In the genomic region with DNA sequence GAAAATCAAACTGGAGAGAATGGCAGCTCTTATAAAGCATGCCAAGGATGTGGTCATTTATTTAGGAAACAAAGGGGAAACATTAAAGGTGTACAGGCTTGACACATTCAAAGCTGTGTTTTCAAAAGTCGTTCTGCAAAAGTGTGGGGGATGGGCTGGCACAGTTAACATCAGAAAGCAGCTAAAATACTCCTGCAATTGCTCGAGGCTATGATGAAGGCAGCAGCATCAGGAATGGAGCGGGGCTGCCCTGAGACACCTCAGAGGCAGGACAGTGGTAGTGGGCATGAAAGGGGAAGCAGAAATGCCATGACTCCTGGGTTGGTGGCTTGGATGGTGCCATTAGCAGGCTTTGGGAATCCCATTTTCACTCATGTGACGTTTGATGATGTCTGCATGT, we compare ENCODE assay signal across 9 cellular contexts. TPM values are rescaled to one million over a fixed set of nuclear protein-coding genes. Genes with fewer than 3 reads are reported as not detected.
DNase-seq lines count a peak whose midpoint lies in the region; ATAC-seq, FAIRE-seq and TF ChIP-seq lines count a peak whose summit lies in the region.
"Had no signal": no experiment of that assay in that cellular context is flagged by ENCODE, and none has a peak within 500 bp of the region (broad histone marks: within the 10 kb centered on the region; RNA-seq: fewer than 3 reads in every experiment).

No MANE protein-coding gene starts in this region.

- TF ChIP-seq CTCF in cardiac muscle cell (IDR thresholded peaks at IDR 0.05; ENCODE audit: low read depth, low read length) (no peak), HepG2 (CRISPR knock-in tag; IDR thresholded peaks at IDR 0.05) (no peak), transverse colon (IDR thresholded peaks at IDR 0.05) (no peak)

- BruUV-seq in HepG2 (replicated peaks; lab: Mats Ljungman, UMichigan) = TSS peak; percentile 57

- CTCF ChIA-PET in HepG2 (lab: Yijun Ruan, JAX; ENCODE audit: low intra/inter-chr PET ratio, low total read pairs) = no interaction called here

- POLR2A ChIA-PET in HepG2 (lab: Yijun Ruan, JAX) = interaction anchor here (3.0 kb wide), 1 partner anchor 15 kb away, joined by 17 read pairs; no protein-coding TSS in a partner anchor

- H2AFZ ChIP-seq in HepG2 (ENCODE audit: low read length) = no peak overlapping the region

- H3K4me2 ChIP-seq in HepG2 (ENCODE audit: low read depth, low read length) = peak overlapping the region; percentile 97

- FAIRE-seq in HepG2 (lab: Jason Lieb, UNC) = no peak

- in situ Hi-C loops in HepG2 (cut with HindIII; ENCODE audit: extremely low pct_ligation_motif_present, low pct_unique_long_range_greater_than_20kb) (no loop called here), transverse colon (cut with MboI; ENCODE audit: low pct_ligation_motif_present in 1 of 4, low pct_unique_long_range_greater_than_20kb in 1 of 4, low sequenced_read_pairs in 3 of 4) (no loop called here)

- TF ChIP-seq POLR2A in HepG2 (IDR thresholded peaks at IDR 0.05; ENCODE audit: insufficient read depth in 1 of 2, low read depth in 2 of 2, low read length in 2 of 2) (no peak), transverse colon (IDR thresholded peaks at IDR 0.05) (no peak)

- H3K9ac ChIP-seq in HepG2 (ENCODE audit: insufficient read depth, low read depth, low read length) = peak overlapping the region; percentile 90

- TF ChIP-seq EP300 in HepG2 (IDR thresholded peaks at IDR 0.05; ENCODE audit: low read depth in 2 of 2, low read length in 2 of 2) (no peak), HepG2 (CRISPR knock-in tag; IDR thresholded peaks at IDR 0.05; ENCODE audit: borderline replicate concordance) (no peak), transverse colon (IDR thresholded peaks at IDR 0.05; ENCODE audit: low read depth) (no peak)

- H3K27ac ChIP-seq in cardiac muscle cell = no peak overlapping the region
- peak overlapping the region; percentile 93 for H3K27ac ChIP-seq in HepG2 (ENCODE audit: extremely low read length, insufficient read depth, low read length)
- H3K27ac ChIP-seq in transverse colon = peak overlapping the region in 2 of 4 donors; percentile 86 to 97
- H3K27ac ChIP-seq: epithelial cell of prostate had no signal

- ATAC-seq in HepG2 (no peak), HG03097 (IDR thresholded peaks at IDR 0.05; ENCODE audit: low FRiP score, unreplicated experiment) (no peak)

- intact Hi-C loops in cardiac septum (cut with DNase I) (no loop called here), HepG2 (cut with micrococcal nuclease; ENCODE audit: unreplicated experiment) (no loop called here), transverse colon (cut with DNase I; ENCODE audit: low total_unique reads) (no loop called here)

- peak overlapping the region; percentile 98 for H3K4me3 ChIP-seq in cardiac muscle cell
- H3K4me3 ChIP-seq in HepG2 (replicated peaks in 1 of 3; ENCODE audit: insufficient read depth in 1 of 3, low read depth in 2 of 3, low read length in 3 of 3) = peak overlapping the region; percentile 75 to 95 (median 92)
- peak overlapping the region in 3 of 4 donors; percentile 78 to 96 (median 81) for H3K4me3 ChIP-seq in transverse colon

- no peak for TF ChIP-seq RAD21 in HepG2 (CRISPR knock-in tag; IDR thresholded peaks at IDR 0.05)

- H3K79me2 ChIP-seq in HepG2 (ENCODE audit: insufficient read depth, low read length) = peaks cover 35% of the 10 kb centered on the region

- WGBS in HepG2 (ENCODE audit: low lambda C conversion rate) = 10% methylated on average over 4 of the region's 4 CpGs
- WGBS in transverse colon (ENCODE audit: low coverage in 1 of 2), 2 donors = 0 to 7% methylated on average over 1 to 4 of the region's 4 CpGs

- H3K27me3 ChIP-seq in cardiac muscle cell (no peaks in the 10 kb centered on the region), HepG2 (ENCODE audit: control insufficient read depth in 1 of 2, insufficient read depth in 2 of 2, low read length in 2 of 2) (no peaks in the 10 kb centered on the region), transverse colon (no peaks in the 10 kb centered on the region)

- H3K36me3 ChIP-seq in cardiac muscle cell (peaks cover 10% of the 10 kb centered on the region), HepG2 (replicated peaks in 1 of 2; ENCODE audit: control insufficient read depth in 1 of 2, insufficient read depth in 2 of 2, low read length in 2 of 2) (peaks cover 5 to 23% of the 10 kb centered on the region in 2 experiments), transverse colon (no peaks in the 10 kb centered on the region)

- H3K4me1 ChIP-seq in cardiac muscle cell (ENCODE audit: low read depth) (no peaks in the 10 kb centered on the region), HepG2 (ENCODE audit: insufficient read depth, low read length) (peaks cover 43% of the 10 kb centered on the region), transverse colon (peaks cover 5 to 37% (median 32%) of the 10 kb centered on the region in 4 donors)

- H4K20me1 ChIP-seq in HepG2 (ENCODE audit: insufficient read depth, low read length) = no peaks in the 10 kb centered on the region

- H3K9me3 ChIP-seq in cardiac muscle cell (ENCODE audit: low read depth) (no peaks in the 10 kb centered on the region), HepG2 (ENCODE audit: low read length) (no peaks in the 10 kb centered on the region), transverse colon (no peaks in the 10 kb centered on the region)

- no peak for DNase-seq in cardiac muscle cell (ENCODE audit: low read depth in 1 of 2, low spot score in 1 of 2)
- DNase-seq in cardiac septum (ENCODE audit: low spot score) = no peak
- peak; percentile 40 to 41 for DNase-seq in activated T-cell treated with anti-CD3 and anti-CD28 coated beads, Interleukin-2, amount 50 U/mL, for 48 hours
- DNase-seq in HepG2 (ENCODE audit: low spot score) = no peak
- no peak for DNase-seq in transverse colon
- no peak for DNase-seq in SKM-1 treated with dmso at 0.1 percent for 144 hours (lab: John Stamatoyannopoulos, UW; ENCODE audit: unreplicated experiment)
- DNase-seq in COR-L47 (lab: John Stamatoyannopoulos, UW) = no peak

RNA-seq across cellular contexts. Expression of gene NCAPD3, which starts 0.7 kb away (rescaled TPM):
- total RNA-seq in cardiac muscle cell (17.1 and 19.0 TPM in 2 replicates), cardiac septum (17.5 TPM), HepG2 (2016; rRNA removed; fragmentation: Illumina TruSeq; extraction: Trizol) (25.6 and 33.3 TPM in 2 replicates), transverse colon (10 to 100 TPM in 2 of 4 donors, 1 to 10 TPM in 2; 7.0 to 21.3 (median 13.8) TPM)
- polyA plus RNA-seq in cardiac muscle cell (12.6 and 20.8 TPM in 2 replicates), HepG2 (2011; rRNA removed) (18.0 and 20.7 TPM in 2 replicates)
- total RNA-seq in HepG2 (2016; cell fraction: cytosol; rRNA removed; fragmentation: Illumina TruSeq; extraction: Trizol; ENCODE audit: low read depth) = 5.6 and 7.4 TPM in 2 replicates
- total RNA-seq in HepG2 (2016; cell fraction: insoluble cytoplasmic fraction; rRNA removed; fragmentation: Illumina TruSeq; extraction: Trizol) = 25.5 and 31.4 TPM in 2 replicates
- total RNA-seq in HepG2 (2016; cell fraction: membrane; rRNA removed; fragmentation: Illumina TruSeq; extraction: Trizol) = 9.0 and 10.1 TPM in 2 replicates
- 44.8 and 48.3 TPM in 2 replicates for total RNA-seq in HepG2 (2016; cell fraction: nucleus; rRNA removed; fragmentation: Illumina TruSeq; extraction: Trizol)
- 11.8 and 14.9 TPM in 2 replicates for polyA plus RNA-seq in HepG2 (2011; cell fraction: cytosol; rRNA removed)
- polyA plus RNA-seq in HepG2 (2011; cell fraction: nucleus; rRNA removed) = 38.8 and 47.9 TPM in 2 replicates
- polyA plus RNA-seq in HepG2 (2012) = 15.5 and 18.8 TPM in 2 replicates
- 4.1 and 6.4 TPM in 2 replicates for polyA plus RNA-seq in HepG2 (2016; cell fraction: cytosol; fragmentation: Illumina TruSeq; extraction: Trizol; ENCODE audit: low read depth)
- 23.1 and 26.0 TPM in 2 replicates for polyA plus RNA-seq in HepG2 (2016; cell fraction: insoluble cytoplasmic fraction; fragmentation: Illumina TruSeq; extraction: Trizol; ENCODE audit: low read depth)
- polyA plus RNA-seq in HepG2 (2016; cell fraction: membrane; fragmentation: Illumina TruSeq; extraction: Trizol; ENCODE audit: low read depth) = 6.2 and 7.0 TPM in 2 replicates
- 56.6 and 58.9 TPM in 2 replicates for polyA plus RNA-seq in HepG2 (2016; cell fraction: nucleus; fragmentation: Illumina TruSeq; extraction: Trizol; ENCODE audit: insufficient read depth, low read depth)
- 61.3 and 145 TPM in 2 replicates for polyA minus RNA-seq in HepG2 (2011; rRNA and poly(A)+ RNA removed; ENCODE audit: low replicate concordance)
- polyA minus RNA-seq in HepG2 (2011; cell fraction: cytosol; rRNA and poly(A)+ RNA removed) = 10.8 and 18.3 TPM in 2 replicates
- 50.2 and 62.6 TPM in 2 replicates for polyA minus RNA-seq in HepG2 (2011; cell fraction: nucleus; rRNA and poly(A)+ RNA removed)

RNA-seq across cellular contexts. Expression of gene VPS26B, which starts 1.4 kb away (rescaled TPM):
- 49.4 and 56.5 TPM in 2 replicates for total RNA-seq in cardiac muscle cell
- polyA plus RNA-seq in cardiac muscle cell = 43.9 and 46.9 TPM in 2 replicates
- 39.5 TPM for total RNA-seq in cardiac septum
- total RNA-seq in HepG2 (2016; rRNA removed; fragmentation: Illumina TruSeq; extraction: Trizol) = 20.2 and 20.4 TPM in 2 replicates
- 9.3 and 11.8 TPM in 2 replicates for total RNA-seq in HepG2 (2016; cell fraction: cytosol; rRNA removed; fragmentation: Illumina TruSeq; extraction: Trizol; ENCODE audit: low read depth)
- total RNA-seq in HepG2 (2016; cell fraction: insoluble cytoplasmic fraction; rRNA removed; fragmentation: Illumina TruSeq; extraction: Trizol) = 16.6 and 21.1 TPM in 2 replicates
- total RNA-seq in HepG2 (2016; cell fraction: membrane; rRNA removed; fragmentation: Illumina TruSeq; extraction: Trizol) = 20.7 and 24.3 TPM in 2 replicates
- total RNA-seq in HepG2 (2016; cell fraction: nucleus; rRNA removed; fragmentation: Illumina TruSeq; extraction: Trizol) = 18.0 and 24.8 TPM in 2 replicates
- polyA plus RNA-seq in HepG2 (2011; rRNA removed) = 23.2 and 23.6 TPM in 2 replicates
- 18.6 and 19.4 TPM in 2 replicates for polyA plus RNA-seq in HepG2 (2011; cell fraction: cytosol; rRNA removed)
- 49.5 and 51.9 TPM in 2 replicates for polyA plus RNA-seq in HepG2 (2011; cell fraction: nucleus; rRNA removed)
- polyA plus RNA-seq in HepG2 (2012) = 16.9 and 18.9 TPM in 2 replicates
- polyA plus RNA-seq in HepG2 (2016; cell fraction: cytosol; fragmentation: Illumina TruSeq; extraction: Trizol; ENCODE audit: low read depth) = 13.9 and 19.4 TPM in 2 replicates
- 23.1 and 26.7 TPM in 2 replicates for polyA plus RNA-seq in HepG2 (2016; cell fraction: insoluble cytoplasmic fraction; fragmentation: Illumina TruSeq; extraction: Trizol; ENCODE audit: low read depth)
- polyA plus RNA-seq in HepG2 (2016; cell fraction: membrane; fragmentation: Illumina TruSeq; extraction: Trizol; ENCODE audit: low read depth) = 21.1 and 25.1 TPM in 2 replicates
- 41.4 and 44.5 TPM in 2 replicates for polyA plus RNA-seq in HepG2 (2016; cell fraction: nucleus; fragmentation: Illumina TruSeq; extraction: Trizol; ENCODE audit: insufficient read depth, low read depth)
- polyA minus RNA-seq in HepG2 (2011; rRNA and poly(A)+ RNA removed; ENCODE audit: low replicate concordance) = 31.0 and 49.4 TPM in 2 replicates
- 13.7 and 15.0 TPM in 2 replicates for polyA minus RNA-seq in HepG2 (2011; cell fraction: cytosol; rRNA and poly(A)+ RNA removed)
- 28.1 and 32.8 TPM in 2 replicates for polyA minus RNA-seq in HepG2 (2011; cell fraction: nucleus; rRNA and poly(A)+ RNA removed)
- total RNA-seq in transverse colon = 10 to 100 TPM; 32.8 to 49.4 (median 44.6) TPM

RNA-seq across cellular contexts. Expression of gene THYN1, which starts 30.1 kb away (rescaled TPM):
- total RNA-seq in cardiac muscle cell (87.4 and 90.2 TPM in 2 replicates), cardiac septum (32.9 TPM), HepG2 (2016; rRNA removed; fragmentation: Illumina TruSeq; extraction: Trizol) (87.6 and 124 TPM in 2 replicates), transverse colon (10 to 100 TPM; 16.1 to 39.3 (median 33.2) TPM)
- polyA plus RNA-seq in cardiac muscle cell (123 and 145 TPM in 2 replicates), HepG2 (2011; rRNA removed) (36.1 and 42.9 TPM in 2 replicates)
- 27.7 and 28.2 TPM in 2 replicates for total RNA-seq in HepG2 (2016; cell fraction: cytosol; rRNA removed; fragmentation: Illumina TruSeq; extraction: Trizol; ENCODE audit: low read depth)
- total RNA-seq in HepG2 (2016; cell fraction: insoluble cytoplasmic fraction; rRNA removed; fragmentation: Illumina TruSeq; extraction: Trizol) = 85.6 and 131 TPM in 2 replicates
- total RNA-seq in HepG2 (2016; cell fraction: membrane; rRNA removed; fragmentation: Illumina TruSeq; extraction: Trizol) = 30.8 and 33.6 TPM in 2 replicates
- total RNA-seq in HepG2 (2016; cell fraction: nucleus; rRNA removed; fragmentation: Illumina TruSeq; extraction: Trizol) = 36.1 and 37.9 TPM in 2 replicates
- polyA plus RNA-seq in HepG2 (2011; cell fraction: cytosol; rRNA removed) = 26.4 and 34.6 TPM in 2 replicates
- 36.2 and 44.1 TPM in 2 replicates for polyA plus RNA-seq in HepG2 (2011; cell fraction: nucleus; rRNA removed)
- 37.8 and 41.8 TPM in 2 replicates for polyA plus RNA-seq in HepG2 (2012)
- 16.9 and 21.6 TPM in 2 replicates for polyA plus RNA-seq in HepG2 (2016; cell fraction: cytosol; fragmentation: Illumina TruSeq; extraction: Trizol; ENCODE audit: low read depth)
- polyA plus RNA-seq in HepG2 (2016; cell fraction: insoluble cytoplasmic fraction; fragmentation: Illumina TruSeq; extraction: Trizol; ENCODE audit: low read depth) = 112 and 113 TPM in 2 replicates
- 19.0 and 24.5 TPM in 2 replicates for polyA plus RNA-seq in HepG2 (2016; cell fraction: membrane; fragmentation: Illumina TruSeq; extraction: Trizol; ENCODE audit: low read depth)
- polyA plus RNA-seq in HepG2 (2016; cell fraction: nucleus; fragmentation: Illumina TruSeq; extraction: Trizol; ENCODE audit: insufficient read depth, low read depth) = 55.9 and 59.2 TPM in 2 replicates
- polyA minus RNA-seq in HepG2 (2011; rRNA and poly(A)+ RNA removed; ENCODE audit: low replicate concordance) = 13.8 and 26.1 TPM in 2 replicates
- 20.0 and 22.4 TPM in 2 replicates for polyA minus RNA-seq in HepG2 (2011; cell fraction: cytosol; rRNA and poly(A)+ RNA removed)
- 13.6 and 18.3 TPM in 2 replicates for polyA minus RNA-seq in HepG2 (2011; cell fraction: nucleus; rRNA and poly(A)+ RNA removed)

RNA-seq across cellular contexts. Expression of gene ACAD8, which starts 30.3 kb away (rescaled TPM):
- total RNA-seq in cardiac muscle cell (45.7 and 55.7 TPM in 2 replicates), cardiac septum (33.9 TPM), HepG2 (2016; rRNA removed; fragmentation: Illumina TruSeq; extraction: Trizol) (16.1 and 20.3 TPM in 2 replicates), transverse colon (10 to 100 TPM; 34.8 to 59.1 (median 45.7) TPM)
- polyA plus RNA-seq in cardiac muscle cell (52.4 and 70.4 TPM in 2 replicates), HepG2 (2011; rRNA removed) (13.5 and 15.0 TPM in 2 replicates)
- 3.4 and 4.1 TPM in 2 replicates for total RNA-seq in HepG2 (2016; cell fraction: cytosol; rRNA removed; fragmentation: Illumina TruSeq; extraction: Trizol; ENCODE audit: low read depth)
- total RNA-seq in HepG2 (2016; cell fraction: insoluble cytoplasmic fraction; rRNA removed; fragmentation: Illumina TruSeq; extraction: Trizol) = 17.3 and 20.9 TPM in 2 replicates
- total RNA-seq in HepG2 (2016; cell fraction: membrane; rRNA removed; fragmentation: Illumina TruSeq; extraction: Trizol) = 6.2 and 6.5 TPM in 2 replicates
- 26.6 and 27.7 TPM in 2 replicates for total RNA-seq in HepG2 (2016; cell fraction: nucleus; rRNA removed; fragmentation: Illumina TruSeq; extraction: Trizol)
- polyA plus RNA-seq in HepG2 (2011; cell fraction: cytosol; rRNA removed) = 7.3 and 8.8 TPM in 2 replicates
- 60.4 and 65.1 TPM in 2 replicates for polyA plus RNA-seq in HepG2 (2011; cell fraction: nucleus; rRNA removed)
- 9.7 and 10.7 TPM in 2 replicates for polyA plus RNA-seq in HepG2 (2012)
- polyA plus RNA-seq in HepG2 (2016; cell fraction: cytosol; fragmentation: Illumina TruSeq; extraction: Trizol; ENCODE audit: low read depth) = 1.4 and 1.9 TPM in 2 replicates
- 13.8 and 14.4 TPM in 2 replicates for polyA plus RNA-seq in HepG2 (2016; cell fraction: insoluble cytoplasmic fraction; fragmentation: Illumina TruSeq; extraction: Trizol; ENCODE audit: low read depth)
- polyA plus RNA-seq in HepG2 (2016; cell fraction: membrane; fragmentation: Illumina TruSeq; extraction: Trizol; ENCODE audit: low read depth) = 3.5 and 4.0 TPM in 2 replicates
- polyA plus RNA-seq in HepG2 (2016; cell fraction: nucleus; fragmentation: Illumina TruSeq; extraction: Trizol; ENCODE audit: insufficient read depth, low read depth) = 54.0 and 56.7 TPM in 2 replicates
- polyA minus RNA-seq in HepG2 (2011; rRNA and poly(A)+ RNA removed; ENCODE audit: low replicate concordance) = 6.4 and 13.2 TPM in 2 replicates
- polyA minus RNA-seq in HepG2 (2011; cell fraction: cytosol; rRNA and poly(A)+ RNA removed) = 4.3 and 4.6 TPM in 2 replicates
- polyA minus RNA-seq in HepG2 (2011; cell fraction: nucleus; rRNA and poly(A)+ RNA removed) = 30.1 and 33.6 TPM in 2 replicates

RNA-seq across cellular contexts. Expression of gene GLB1L3, which starts 53.1 kb away (rescaled TPM):
- total RNA-seq in cardiac muscle cell = not detected in 2 replicates
- polyA plus RNA-seq in cardiac muscle cell = not detected in 2 replicates
- total RNA-seq in cardiac septum = not detected
- not detected in 2 replicates for total RNA-seq in HepG2 (2016; rRNA removed; fragmentation: Illumina TruSeq; extraction: Trizol)
- total RNA-seq in HepG2 (2016; cell fraction: cytosol; rRNA removed; fragmentation: Illumina TruSeq; extraction: Trizol; ENCODE audit: low read depth) = not detected in 2 replicates
- not detected in 2 replicates for total RNA-seq in HepG2 (2016; cell fraction: insoluble cytoplasmic fraction; rRNA removed; fragmentation: Illumina TruSeq; extraction: Trizol)
- total RNA-seq in HepG2 (2016; cell fraction: membrane; rRNA removed; fragmentation: Illumina TruSeq; extraction: Trizol) = not detected in 2 replicates
- total RNA-seq in HepG2 (2016; cell fraction: nucleus; rRNA removed; fragmentation: Illumina TruSeq; extraction: Trizol) = not detected in 2 replicates
- polyA plus RNA-seq in HepG2 (2011; rRNA removed) = not detected in 2 replicates
- polyA plus RNA-seq in HepG2 (2011; cell fraction: cytosol; rRNA removed) = not detected in 2 replicates
- polyA plus RNA-seq in HepG2 (2011; cell fraction: nucleus; rRNA removed) = not detected in 2 replicates
- not detected in 2 replicates for polyA plus RNA-seq in HepG2 (2012)
- polyA plus RNA-seq in HepG2 (2016; cell fraction: cytosol; fragmentation: Illumina TruSeq; extraction: Trizol; ENCODE audit: low read depth) = not detected in 2 replicates
- not detected in 2 replicates for polyA plus RNA-seq in HepG2 (2016; cell fraction: insoluble cytoplasmic fraction; fragmentation: Illumina TruSeq; extraction: Trizol; ENCODE audit: low read depth)
- polyA plus RNA-seq in HepG2 (2016; cell fraction: membrane; fragmentation: Illumina TruSeq; extraction: Trizol; ENCODE audit: low read depth) = not detected in 2 replicates
- not detected in 2 replicates for polyA plus RNA-seq in HepG2 (2016; cell fraction: nucleus; fragmentation: Illumina TruSeq; extraction: Trizol; ENCODE audit: insufficient read depth, low read depth)
- polyA minus RNA-seq in HepG2 (2011; rRNA and poly(A)+ RNA removed; ENCODE audit: low replicate concordance) = not detected in 2 replicates
- polyA minus RNA-seq in HepG2 (2011; cell fraction: cytosol; rRNA and poly(A)+ RNA removed) = not detected in 2 replicates
- not detected in 2 replicates for polyA minus RNA-seq in HepG2 (2011; cell fraction: nucleus; rRNA and poly(A)+ RNA removed)
- under 1 TPM in 1 of 4 donors, not detected in 3; 0.16 TPM for total RNA-seq in transverse colon

Comparison
In these comparisons a context has a peak if more than half of its experiments do, and no peak if none do; other contexts are left out.
1. DNase-seq: peak in activated T-cell treated with anti-CD3 and anti-CD28 coated beads, Interleukin-2, amount 50 U/mL, for 48 hours (2 of 2); none in cardiac muscle cell (0 of 2), cardiac septum (single experiment), HepG2 (single experiment), transverse colon (single experiment), SKM-1 treated with dmso at 0.1 percent for 144 hours (single experiment) and COR-L47 (single experiment).
2. Peak in every context shown above with its lines, with median percentiles within 50 percentile points of each other: H3K4me3 ChIP-seq.